10 cellular contexts compared by ENCODE assay signal in genomic region chr22:40512426-40513136, GRCh38.
DNase-seq lines count a peak whose midpoint lies in the region; ATAC-seq and TF ChIP-seq lines count a peak whose summit lies in the region.
"Had no signal": no experiment of that assay in that cellular context is flagged by ENCODE, and none has a peak within 500 bp of the region (broad histone marks: within the 10 kb centered on the region; RNA-seq: fewer than 3 reads in every experiment).

No MANE protein-coding gene starts in this region.

- no peaks in the 10 kb centered on the region for H3K4me1 ChIP-seq in HCT116 (ENCODE audit: control insufficient read depth in 1 of 2, insufficient read depth in 2 of 2, low read length in 2 of 2)
- peaks cover 57% of the 10 kb centered on the region for H3K4me1 ChIP-seq in adipocyte (ENCODE audit: control insufficient read depth, insufficient read depth, low read length)
- H3K4me1 ChIP-seq in right cardiac atrium (ENCODE audit: control insufficient read depth, insufficient read depth, low read length), result peaks cover 2% of the 10 kb centered on the region
- H3K4me1 ChIP-seq in spleen, result peaks cover 9 to 61% (median 31%) of the 10 kb centered on the region in 6 donors

- H3K79me2 ChIP-seq in HCT116 (ENCODE audit: insufficient read depth, low read length), result no peaks in the 10 kb centered on the region

- no peak for TF ChIP-seq RAD21 in HCT116 (IDR thresholded peaks at IDR 0.05; ENCODE audit: low read depth)

- CTCF ChIA-PET in HCT116 (lab: Charles Lee), result interaction anchor here (0.6 to 1.8 kb wide), 4 partner anchors 12 to 249 kb away, joined by 3 to 9 read pairs (median 4); no protein-coding TSS in a partner anchor

- POLR2A ChIA-PET in HCT116 (lab: Charles Lee), result interaction anchor here (0.7 to 1.3 kb wide), 2 partner anchors 18 to 21 kb away, joined by 3 read pairs; no protein-coding TSS in a partner anchor

- ATAC-seq in HCT116, result no peak
- peak; percentile 71 to 74 for ATAC-seq in right cardiac atrium
- ATAC-seq: activated CD8-positive, alpha-beta memory T cell treated with anti-CD3 and anti-CD28 coated beads, Interleukin-2, amount 10 ng/mL, durations not matched to agents 7 days and 5 days; K562 had no signal

- DNase-seq in HCT116 (ENCODE audit: low read depth, low spot score), result no peak
- peak; percentile 96 for DNase-seq in adipocyte (ENCODE audit: low read depth)
- no peak for DNase-seq in right cardiac atrium
- DNase-seq in spleen, result no peak
- DNase-seq in SIG-M5 treated with dmso at 0.1 percent for 504 hours (lab: John Stamatoyannopoulos, UW; ENCODE audit: unreplicated experiment), result no peak
- DNase-seq in iPS-NIHi7 (ENCODE audit: extremely low spot score), result no peak
- no peak for DNase-seq in pons (ENCODE audit: low spot score)
- no peak for DNase-seq in activated T-cell treated with anti-CD3 and anti-CD28 coated beads for 4 hours
- DNase-seq: activated CD8-positive, alpha-beta memory T cell treated with anti-CD3 and anti-CD28 coated beads, Interleukin-2, amount 10 ng/mL, durations not matched to agents 7 days and 5 days had no signal

- no peaks in the 10 kb centered on the region for H3K9me2 ChIP-seq in HCT116 (ENCODE audit: insufficient read depth)

- H3K27ac ChIP-seq in HCT116 (ENCODE audit: low read depth, low read length), result no peak overlapping the region
- H3K27ac ChIP-seq in right cardiac atrium (ENCODE audit: low read length), result no peak overlapping the region
- H3K27ac ChIP-seq in spleen, result peak overlapping the region in 6 of 8 donors; percentile 43 to 81 (median 72)

- H3K36me3 ChIP-seq in HCT116 (ENCODE audit: control insufficient read depth in 1 of 2, insufficient read depth in 2 of 2, low read length in 2 of 2) (no peaks in the 10 kb centered on the region), adipocyte (ENCODE audit: control insufficient read depth, insufficient read depth, low read length, severe bottlenecking) (peaks cover under 1% of the 10 kb centered on the region), spleen (peaks cover 0 to 11% (median under 1%) of the 10 kb centered on the region in 6 donors)

- no TSS peak for BruUV-seq in HCT116 (replicated peaks; lab: Mats Ljungman, UMichigan)

- no peaks in the 10 kb centered on the region for H4K20me1 ChIP-seq in HCT116 (ENCODE audit: insufficient read depth)

- RAD21 ChIA-PET in HCT116 (lab: Charles Lee; ENCODE audit: low non-redundant PET in 1 of 2, low total read pairs in 2 of 2, uncharacterized antibody in 2 of 2, unreplicated experiment in 2 of 2), result no interaction called here

- intact Hi-C loops in HCT116 (cut with micrococcal nuclease), result no loop called here
- intact Hi-C loops in right cardiac atrium (cut with DNase I), result loop anchor here in 1 of 4 donors (5.0 to 10.0 kb wide), 2 partner anchors 78 to 125 kb away; partner anchors contain the start of gene MRTFA
- intact Hi-C loops in spleen (cut with DNase I; ENCODE audit: low total_unique reads), result no loop called here

- no peak for TF ChIP-seq POLR2A in HCT116 (IDR thresholded peaks at IDR 0.05; ENCODE audit: borderline replicate concordance, extremely low read depth, insufficient read depth, insufficient read length)
- no peak for TF ChIP-seq POLR2A in spleen (IDR thresholded peaks at IDR 0.05)

- H3K4me3 ChIP-seq in HCT116 (replicated peaks in 1 of 2; ENCODE audit: low read depth in 1 of 2, low read length in 2 of 2) (no peak overlapping the region), adipocyte (ENCODE audit: low read length) (no peak overlapping the region), right cardiac atrium (ENCODE audit: low read length) (no peak overlapping the region), spleen (no peak overlapping the region)
- H3K4me3 ChIP-seq: K562 had no signal

- H3K9ac ChIP-seq in HCT116 (ENCODE audit: low read length) (no peak overlapping the region), adipocyte (ENCODE audit: low read length) (no peak overlapping the region)

- no peak overlapping the region for H2AFZ ChIP-seq in HCT116 (ENCODE audit: low read depth, low read length, poor library complexity, severe bottlenecking)

- WGBS in right cardiac atrium, result 51% methylated on average over 2 of the region's 2 CpGs
- 83 to 90% (median 84%) methylated on average over 2 of the region's 2 CpGs for WGBS in spleen, 5 donors

- H3K9me3 ChIP-seq in HCT116 (ENCODE audit: control insufficient read depth in 1 of 2, insufficient read depth in 1 of 2, low read depth in 1 of 2, low read length in 2 of 2), result no peaks in the 10 kb centered on the region
- no peaks in the 10 kb centered on the region for H3K9me3 ChIP-seq in adipocyte (ENCODE audit: control insufficient read depth, low read length)
- no peaks in the 10 kb centered on the region for H3K9me3 ChIP-seq in right cardiac atrium (ENCODE audit: control insufficient read depth, low read length)
- H3K9me3 ChIP-seq in spleen, result no peaks in the 10 kb centered on the region

- H3K27me3 ChIP-seq in HCT116 (ENCODE audit: insufficient read depth, low read length), result no peaks in the 10 kb centered on the region
- H3K27me3 ChIP-seq in adipocyte (replicated peaks; ENCODE audit: control insufficient read depth, insufficient read depth, low read length), result no peaks in the 10 kb centered on the region
- no peaks in the 10 kb centered on the region for H3K27me3 ChIP-seq in right cardiac atrium (ENCODE audit: control insufficient read depth, insufficient read depth)
- no peaks in the 10 kb centered on the region for H3K27me3 ChIP-seq in spleen (replicated peaks in 1 of 7)

- TF ChIP-seq CTCF in HCT116 (IDR thresholded peaks at IDR 0.05 in 2 of 3, conservative IDR thresholded peaks at IDR 0.05 in 1 of 3; ENCODE audit: borderline replicate concordance in 1 of 3, insufficient read depth in 1 of 3, low read depth in 2 of 3, low read length in 2 of 3) (no peak), spleen (IDR thresholded peaks at IDR 0.05 in 8 of 11, conservative IDR thresholded peaks at IDR 0.05 in 3 of 11) (no peak)

- no peak overlapping the region for H3K4me2 ChIP-seq in HCT116 (ENCODE audit: low read length)

TF ChIP-seq in HCT116, 20 proteins besides CTCF, POLR2A, EP300 and RAD21:
- TF ChIP-seq, protein P1, sequence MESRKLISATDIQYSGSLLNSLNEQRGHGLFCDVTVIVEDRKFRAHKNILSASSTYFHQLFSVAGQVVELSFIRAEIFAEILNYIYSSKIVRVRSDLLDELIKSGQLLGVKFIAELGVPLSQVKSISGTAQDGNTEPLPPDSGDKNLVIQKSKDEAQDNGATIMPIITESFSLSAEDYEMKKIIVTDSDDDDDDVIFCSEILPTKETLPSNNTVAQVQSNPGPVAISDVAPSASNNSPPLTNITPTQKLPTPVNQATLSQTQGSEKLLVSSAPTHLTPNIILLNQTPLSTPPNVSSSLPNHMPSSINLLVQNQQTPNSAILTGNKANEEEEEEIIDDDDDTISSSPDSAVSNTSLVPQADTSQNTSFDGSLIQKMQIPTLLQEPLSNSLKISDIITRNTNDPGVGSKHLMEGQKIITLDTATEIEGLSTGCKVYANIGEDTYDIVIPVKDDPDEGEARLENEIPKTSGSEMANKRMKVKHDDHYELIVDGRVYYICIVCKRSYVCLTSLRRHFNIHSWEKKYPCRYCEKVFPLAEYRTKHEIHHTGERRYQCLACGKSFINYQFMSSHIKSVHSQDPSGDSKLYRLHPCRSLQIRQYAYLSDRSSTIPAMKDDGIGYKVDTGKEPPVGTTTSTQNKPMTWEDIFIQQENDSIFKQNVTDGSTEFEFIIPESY (IDR thresholded peaks at IDR 0.05; ENCODE audit: extremely low read depth, insufficient replicate concordance, low read length), result no peak
- TF ChIP-seq CEBPB (IDR thresholded peaks at IDR 0.05; ENCODE audit: low read depth), result peak; percentile 58

Comparison
In these comparisons a context has a peak if more than half of its experiments do, and no peak if none do; other contexts are left out.
1. H3K27ac ChIP-seq: peak in spleen (6 of 8); none in HCT116 (single experiment) and right cardiac atrium (single experiment).